In genomic region chr15:45314960-45315359, GRCh38 we compare ENCODE assay signal across 13 cellular contexts.
DNase-seq lines count a peak whose midpoint lies in the region; ATAC-seq and TF ChIP-seq lines count a peak whose summit lies in the region.
"Had no signal": no experiment of that assay in that cellular context is flagged by ENCODE, and none has a peak within 500 bp of the region (broad histone marks: within the 10 kb centered on the region; RNA-seq: fewer than 3 reads in every experiment).

No MANE protein-coding gene starts in this region.

- no peaks in the 10 kb centered on the region for H3K9me3 Mint-ChIP-seq in activated naive CD8-positive, alpha-beta T cell treated with anti-CD3 and anti-CD28 coated beads, Interleukin-2, amount 10 ng/mL, durations not matched to agents 7 days and 5 days
- no peaks in the 10 kb centered on the region for H3K9me3 Mint-ChIP-seq in activated naive CD8-positive, alpha-beta T cell treated with anti-CD3 and anti-CD28 coated beads for 36 hours
- H3K9me3 Mint-ChIP-seq: T-helper 1 cell treated with Interleukin-12 subunit alpha and Interleukin-12 subunit beta and Interleukin-4 antibody, amounts not matched to agents 30 μg/mL and 1 μg/mL, for 36 hours had no signal

- TF ChIP-seq POLR2A in gastroesophageal sphincter (IDR thresholded peaks at IDR 0.05), result no peak

- WGBS in smooth muscle cell (ENCODE audit: low lambda C conversion rate), result 55% methylated on average over 13 of the region's 13 CpGs
- no CpG with 5 or more reads among the region's 13 CpGs for WGBS in gastroesophageal sphincter (ENCODE audit: low coverage in 1 of 2), 2 donors

- TF ChIP-seq CTCF in RWPE2 (IDR thresholded peaks at IDR 0.05; ENCODE audit: poor library complexity, severe bottlenecking), result peak; percentile 45
- TF ChIP-seq CTCF in smooth muscle cell (IDR thresholded peaks at IDR 0.05; ENCODE audit: borderline replicate concordance, insufficient read depth, poor library complexity, severe bottlenecking), result peak; percentile 28
- no peak for TF ChIP-seq CTCF in omental fat pad (IDR thresholded peaks at IDR 0.05)
- peak in 2 of 4 experiments; percentile 9 to 15 for TF ChIP-seq CTCF in gastroesophageal sphincter (IDR thresholded peaks at IDR 0.05)

- H3K4me1 ChIP-seq in RWPE2 (ENCODE audit: insufficient read depth, poor library complexity, severe bottlenecking) (no peaks in the 10 kb centered on the region), smooth muscle cell (ENCODE audit: low read depth) (no peaks in the 10 kb centered on the region), Karpas-422 (ENCODE audit: low read length) (no peaks in the 10 kb centered on the region), gastroesophageal sphincter (no peaks in the 10 kb centered on the region)
- H3K4me1 ChIP-seq: upper lobe of left lung had no signal

- H3K4me2 ChIP-seq in smooth muscle cell, result no peak overlapping the region
- no peak overlapping the region for H3K4me2 ChIP-seq in Karpas-422 (ENCODE audit: low read depth, low read length, poor library complexity, severe bottlenecking)

- H3K4me1 Mint-ChIP-seq in activated naive CD8-positive, alpha-beta T cell treated with anti-CD3 and anti-CD28 coated beads, Interleukin-2, amount 10 ng/mL, durations not matched to agents 7 days and 5 days, result peaks cover 5% of the 10 kb centered on the region
- H3K4me1 Mint-ChIP-seq in activated naive CD8-positive, alpha-beta T cell treated with anti-CD3 and anti-CD28 coated beads for 36 hours, result no peaks in the 10 kb centered on the region

- POLR2A ChIA-PET in activated naive CD8-positive, alpha-beta T cell treated with anti-CD3 and anti-CD28 coated beads, Interleukin-2, amount 10 ng/mL, durations not matched to agents 7 days and 5 days (lab: Charles Lee), result no interaction called here

- H3F3A ChIP-seq in smooth muscle cell (ENCODE audit: low read depth), result no peaks in the 10 kb centered on the region

- H3K27ac ChIP-seq in RWPE2 (ENCODE audit: poor library complexity, severe bottlenecking), result no peak overlapping the region
- H3K27ac ChIP-seq in smooth muscle cell (ENCODE audit: low read depth), result no peak overlapping the region
- no peak overlapping the region for H3K27ac ChIP-seq in Karpas-422 (ENCODE audit: low read length)
- H3K27ac ChIP-seq in gastroesophageal sphincter, result no peak overlapping the region
- H3K27ac ChIP-seq: neutrophil, upper lobe of left lung had no signal

- no peak for TF ChIP-seq EP300 in gastroesophageal sphincter (IDR thresholded peaks at IDR 0.05)

- H2AFZ ChIP-seq in smooth muscle cell (ENCODE audit: low read depth), result peak overlapping the region; percentile 59
- no peak overlapping the region for H2AFZ ChIP-seq in Karpas-422 (ENCODE audit: low read length)

- no peak for ATAC-seq in activated naive CD8-positive, alpha-beta T cell treated with anti-CD3 and anti-CD28 coated beads, Interleukin-2, amount 10 ng/mL, durations not matched to agents 7 days and 5 days (ENCODE audit: low read depth)
- no peak for ATAC-seq in RWPE2 (ENCODE audit: low read depth)
- ATAC-seq in omental fat pad (ENCODE audit: low FRiP score), result no peak
- no peak for ATAC-seq in gastroesophageal sphincter

- H3K36me3 ChIP-seq in RWPE2 (ENCODE audit: low read depth), result no peaks in the 10 kb centered on the region
- no peaks in the 10 kb centered on the region for H3K36me3 ChIP-seq in smooth muscle cell (ENCODE audit: low read depth)
- H3K36me3 ChIP-seq in Karpas-422 (ENCODE audit: insufficient read depth, low read length), result no peaks in the 10 kb centered on the region
- no peaks in the 10 kb centered on the region for H3K36me3 ChIP-seq in gastroesophageal sphincter
- H3K36me3 ChIP-seq: neutrophil, upper lobe of left lung had no signal

- H4K20me1 ChIP-seq in smooth muscle cell (ENCODE audit: low read depth) (no peaks in the 10 kb centered on the region), Karpas-422 (ENCODE audit: insufficient read depth, low read depth, low read length) (no peaks in the 10 kb centered on the region)

- H3K9ac ChIP-seq in smooth muscle cell (ENCODE audit: low read depth) (no peak overlapping the region), Karpas-422 (ENCODE audit: low read length) (no peak overlapping the region)

- no peak for DNase-seq in activated naive CD8-positive, alpha-beta T cell treated with anti-CD3 and anti-CD28 coated beads, Interleukin-2, amount 10 ng/mL, durations not matched to agents 7 days and 5 days
- no peak for DNase-seq in activated naive CD8-positive, alpha-beta T cell treated with anti-CD3 and anti-CD28 coated beads for 36 hours
- DNase-seq in RWPE2 (ENCODE audit: low spot score), result no peak
- DNase-seq in foreskin melanocyte, result peak; percentile 46
- DNase-seq in smooth muscle cell (lab: John Stamatoyannopoulos, UW; ENCODE audit: unreplicated experiment), result no peak
- DNase-seq in omental fat pad (ENCODE audit: low spot score), result no peak
- no peak for DNase-seq in Karpas-422
- DNase-seq: cerebellar nuclear complex, NCI-H510A had no signal

- peak overlapping the region; percentile 39 for H3K4me3 Mint-ChIP-seq in activated naive CD8-positive, alpha-beta T cell treated with anti-CD3 and anti-CD28 coated beads, Interleukin-2, amount 10 ng/mL, durations not matched to agents 7 days and 5 days
- no peak overlapping the region for H3K4me3 Mint-ChIP-seq in activated naive CD8-positive, alpha-beta T cell treated with anti-CD3 and anti-CD28 coated beads for 36 hours
- H3K4me3 Mint-ChIP-seq: T-helper 1 cell treated with Interleukin-12 subunit alpha and Interleukin-12 subunit beta and Interleukin-4 antibody, amounts not matched to agents 30 μg/mL and 1 μg/mL, for 36 hours had no signal

- H3K27me3 ChIP-seq in RWPE2 (ENCODE audit: insufficient read depth, poor library complexity, severe bottlenecking) (no peaks in the 10 kb centered on the region), smooth muscle cell (ENCODE audit: low read depth) (no peaks in the 10 kb centered on the region), Karpas-422 (ENCODE audit: low read length) (no peaks in the 10 kb centered on the region), gastroesophageal sphincter (peaks cover 23% of the 10 kb centered on the region)
- H3K27me3 ChIP-seq: neutrophil, upper lobe of left lung had no signal

- no peaks in the 10 kb centered on the region for H3K36me3 Mint-ChIP-seq in activated naive CD8-positive, alpha-beta T cell treated with anti-CD3 and anti-CD28 coated beads, Interleukin-2, amount 10 ng/mL, durations not matched to agents 7 days and 5 days
- H3K36me3 Mint-ChIP-seq in activated naive CD8-positive, alpha-beta T cell treated with anti-CD3 and anti-CD28 coated beads for 36 hours, result no peaks in the 10 kb centered on the region

- H3K27ac Mint-ChIP-seq in activated naive CD8-positive, alpha-beta T cell treated with anti-CD3 and anti-CD28 coated beads, Interleukin-2, amount 10 ng/mL, durations not matched to agents 7 days and 5 days, result no peak overlapping the region
- no peak overlapping the region for H3K27ac Mint-ChIP-seq in activated naive CD8-positive, alpha-beta T cell treated with anti-CD3 and anti-CD28 coated beads for 36 hours
- H3K27ac Mint-ChIP-seq: T-helper 1 cell treated with Interleukin-12 subunit alpha and Interleukin-12 subunit beta and Interleukin-4 antibody, amounts not matched to agents 30 μg/mL and 1 μg/mL, for 36 hours had no signal

- H3K79me2 ChIP-seq in smooth muscle cell (ENCODE audit: low read depth) (no peaks in the 10 kb centered on the region), Karpas-422 (ENCODE audit: low read length) (no peaks in the 10 kb centered on the region)

- H3K9me2 ChIP-seq in Karpas-422 (replicated peaks; ENCODE audit: insufficient read depth, low read length), result no peaks in the 10 kb centered on the region

- H3K27me3 Mint-ChIP-seq in activated naive CD8-positive, alpha-beta T cell treated with anti-CD3 and anti-CD28 coated beads, Interleukin-2, amount 10 ng/mL, durations not matched to agents 7 days and 5 days, result peaks cover 20% of the 10 kb centered on the region
- peaks cover 28% of the 10 kb centered on the region for H3K27me3 Mint-ChIP-seq in activated naive CD8-positive, alpha-beta T cell treated with anti-CD3 and anti-CD28 coated beads for 36 hours

- H3K9me3 ChIP-seq in RWPE2 (ENCODE audit: severe bottlenecking) (no peaks in the 10 kb centered on the region), smooth muscle cell (replicated peaks; ENCODE audit: low read depth) (no peaks in the 10 kb centered on the region), Karpas-422 (ENCODE audit: low read length) (no peaks in the 10 kb centered on the region), gastroesophageal sphincter (no peaks in the 10 kb centered on the region)
- H3K9me3 ChIP-seq: neutrophil, upper lobe of left lung had no signal

- H3K4me3 ChIP-seq in RWPE2 (ENCODE audit: severe bottlenecking) (no peak overlapping the region), smooth muscle cell (no peak overlapping the region), Karpas-422 (ENCODE audit: low read length) (no peak overlapping the region), gastroesophageal sphincter (no peak overlapping the region)
- H3K4me3 ChIP-seq: upper lobe of left lung had no signal

Comparison
In these comparisons a context has a peak if more than half of its experiments do, and no peak if none do; other contexts are left out.
1. CTCF ChIP-seq: peak in RWPE2 (single experiment) and smooth muscle cell (single experiment); none in omental fat pad (0 of 3).